Comparison of ENCODE assay signal across 8 cellular contexts in the genomic region with DNA sequence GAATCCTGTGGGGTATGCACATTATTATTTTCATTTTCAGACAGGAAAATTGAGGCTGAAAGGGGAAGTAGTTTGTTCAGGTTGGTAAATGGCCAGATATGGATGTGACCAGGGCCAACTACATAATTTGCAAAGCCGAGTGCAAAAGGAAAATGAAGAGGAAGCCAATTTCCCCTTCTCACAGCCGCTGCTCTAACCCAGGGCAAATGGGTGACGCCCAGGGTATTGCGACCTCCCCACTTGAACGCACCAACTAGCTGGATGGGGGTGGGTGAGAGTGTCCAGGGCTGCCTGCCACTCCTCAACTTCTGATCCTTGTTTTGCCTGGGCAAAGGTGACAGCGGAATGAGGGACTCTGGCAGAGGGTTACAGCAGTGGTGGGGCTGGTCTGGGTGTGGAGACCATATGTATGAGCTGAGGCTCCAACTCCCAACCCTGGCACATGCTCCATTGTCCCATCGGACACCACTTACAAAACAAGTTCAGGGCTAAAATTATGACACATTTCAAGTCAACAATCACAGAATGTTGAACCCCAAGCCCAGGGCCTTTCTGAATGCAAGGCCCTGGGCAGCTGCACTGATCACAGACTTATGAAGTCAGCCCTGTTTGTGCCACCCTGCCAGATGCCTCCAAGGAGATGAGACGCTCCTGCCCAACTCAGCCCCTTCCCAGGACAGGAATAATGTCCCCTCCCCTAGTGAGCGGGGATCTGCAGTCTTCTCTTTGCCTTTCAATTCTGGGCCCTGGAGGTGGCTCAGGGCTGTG. TPM values are rescaled to one million over a fixed set of nuclear protein-coding genes. Genes with fewer than 3 reads are reported as not detected.
DNase-seq lines count a peak whose midpoint lies in the region; ATAC-seq and FAIRE-seq lines count a peak whose summit lies in the region.

No MANE protein-coding gene starts in this region.

- no peaks in the 10 kb centered on the region for H3K9me3 ChIP-seq in small intestine (ENCODE audit: control insufficient read depth, low read depth)

- WGBS in small intestine, 3 donors, result 11 to 34% (median 25%) methylated on average over 9 of the region's 9 CpGs

- in situ Hi-C loops in KBM-7 (cut with MboI; ENCODE audit: low pct_unique_long_range_greater_than_20kb, low sequenced_read_pairs), result no loop called here

- H3K4me1 ChIP-seq in small intestine (ENCODE audit: control insufficient read depth in 2 of 2, insufficient read depth in 1 of 2, low read depth in 1 of 2, low read length in 1 of 2), result peaks cover 0 to 3% of the 10 kb centered on the region in 2 donors

- DNase-seq in KBM-7, result peak; percentile 79
- DNase-seq in ecto neural progenitor cell (ENCODE audit: low spot score), result peak; percentile 34
- peak; percentile 88 for DNase-seq in small intestine
- DNase-seq in NCI-H2029 treated with DMSO at 0.1 percent for 48 hours (lab: John Stamatoyannopoulos, UW), result no peak
- no peak for DNase-seq in activated CD4-positive, alpha-beta T cell treated with anti-CD3 and anti-CD28 coated beads for 1 hour
- DNase-seq in T-helper 2 cell, result no peak

- ATAC-seq in GM19324 (IDR thresholded peaks at IDR 0.05; ENCODE audit: low FRiP score, unreplicated experiment) (peak; percentile 61), HG03469 (IDR thresholded peaks at IDR 0.05; ENCODE audit: unreplicated experiment) (no peak)

- H3K27me3 ChIP-seq in small intestine (ENCODE audit: control insufficient read depth in 2 of 2, insufficient read depth in 2 of 2, low read length in 2 of 2), result no peaks in the 10 kb centered on the region

- H3K36me3 ChIP-seq in small intestine (ENCODE audit: control insufficient read depth in 2 of 2, insufficient read depth in 2 of 2, low read length in 2 of 2), result peaks cover 0 to 2% of the 10 kb centered on the region in 2 donors

- H3K4me3 ChIP-seq in small intestine (ENCODE audit: low read depth in 1 of 2, low read length in 2 of 2), result peak overlapping the region in 1 of 2 donors; percentile 61

- H3K27ac ChIP-seq in small intestine (ENCODE audit: low read depth in 1 of 2, low read length in 1 of 2), result peak overlapping the region; percentile 91 to 97

- FAIRE-seq in small intestine (lab: Jason Lieb, UNC), result no peak

RNA-seq across cellular contexts. Expression of gene ANKRD40CL, which starts 1.7 kb away (rescaled TPM):
- polyA plus RNA-seq in small intestine, result 100 to 1,000 TPM in 2 of 3 donors, 10 to 100 TPM in 1; 60.8 to 298 (median 237) TPM

RNA-seq across cellular contexts. Expression of gene LUC7L3, which starts 46.2 kb away (rescaled TPM):
- polyA plus RNA-seq in small intestine, result 100 to 1,000 TPM in 2 of 3 donors, 10 to 100 TPM in 1; 57.4 to 466 (median 435) TPM

RNA-seq across cellular contexts. Expression of gene ANKRD40, which starts 57.9 kb away (rescaled TPM):
- 10 to 100 TPM in 1 of 3 donors, 1 to 10 TPM in 2; 5.7 to 12.5 (median 6.7) TPM for polyA plus RNA-seq in small intestine

Comparison
In these comparisons a context has a peak if more than half of its experiments do, and no peak if none do; other contexts are left out.
1. DNase-seq: peak in KBM-7 (single experiment), ecto neural progenitor cell (single experiment) and small intestine (single experiment); none in NCI-H2029 treated with DMSO at 0.1 percent for 48 hours (single experiment), activated CD4-positive, alpha-beta T cell treated with anti-CD3 and anti-CD28 coated beads for 1 hour (single experiment) and T-helper 2 cell (0 of 5).